In the genomic region with DNA sequence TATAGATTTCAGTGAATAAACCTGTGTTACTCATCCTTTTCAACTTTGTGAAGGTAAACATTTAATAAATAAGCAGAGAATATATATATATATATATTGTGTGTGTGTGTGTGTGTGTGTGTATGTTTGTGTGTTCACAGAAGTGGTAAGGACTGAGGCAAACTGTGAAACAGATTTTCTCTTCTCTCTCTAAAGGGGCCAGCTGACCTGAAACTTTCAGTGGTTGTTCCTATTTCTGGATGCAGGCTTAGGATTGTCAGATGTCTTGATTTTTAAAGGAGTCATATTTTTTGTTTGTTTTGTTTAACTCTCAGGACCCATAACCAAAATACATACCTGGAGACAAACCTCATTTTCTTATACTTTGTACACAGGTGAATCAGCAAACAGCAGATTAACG, we compare ENCODE assay signal across 21 cellular contexts.
DNase-seq lines count a peak whose midpoint lies in the region; ATAC-seq and TF ChIP-seq lines count a peak whose summit lies in the region.
"Had no signal": no experiment of that assay in that cellular context is flagged by ENCODE, and none has a peak within 500 bp of the region (broad histone marks: within the 10 kb centered on the region; RNA-seq: fewer than 3 reads in every experiment).

No MANE protein-coding gene starts in this region.

- no peak for TF ChIP-seq CTCF in endothelial cell (IDR thresholded peaks at IDR 0.05; ENCODE audit: unreplicated experiment)

- H3K4me3 Mint-ChIP-seq in endothelial cell (ENCODE audit: unreplicated experiment) = no peak overlapping the region
- H3K4me3 Mint-ChIP-seq: CD4-positive, CD25-positive, alpha-beta regulatory T cell had no signal

- ATAC-seq in GM19395 (IDR thresholded peaks at IDR 0.05; ENCODE audit: unreplicated experiment) (peak; percentile 66), GM21717 (IDR thresholded peaks at IDR 0.05; ENCODE audit: unreplicated experiment) (peak; percentile 52), HG03095 (IDR thresholded peaks at IDR 0.05; ENCODE audit: unreplicated experiment) (peak; percentile 59), left colon (no peak), GM19467 (IDR thresholded peaks at IDR 0.05; ENCODE audit: unreplicated experiment) (no peak)

- no peak overlapping the region for H3K27ac Mint-ChIP-seq in endothelial cell (ENCODE audit: unreplicated experiment)
- H3K27ac Mint-ChIP-seq: CD4-positive, CD25-positive, alpha-beta regulatory T cell had no signal

- no peaks in the 10 kb centered on the region for H3K9me3 Mint-ChIP-seq in endothelial cell (ENCODE audit: unreplicated experiment)

- DNase-seq in medulla oblongata (ENCODE audit: extremely low spot score) = peak; percentile 13
- no peak for DNase-seq in left colon
- no peak for DNase-seq in NCI-H187 treated with DMSO at 0.1 percent for 48 hours (lab: John Stamatoyannopoulos, UW)
- DNase-seq in endothelial cell (ENCODE audit: low spot score) = no peak
- DNase-seq: BE2C; Caco-2; CD4-positive, CD25-positive, alpha-beta regulatory T cell; DMS153; GM23248; NCI-H1436; NCI-H2029 treated with DMSO at 0.1 percent for 48 hours; NCI-H2171 treated with DMSO at 0.1 percent for 48 hours; NCI-H446; NK-92 treated with Interleukin-12 subunit alpha and Interleukin-12 subunit beta, amount 100 ng/mL, for 24 hours; Peyer's patch; SW 1271; T-helper 2 cell had no signal

- H3K36me3 Mint-ChIP-seq in endothelial cell (ENCODE audit: low read depth, unreplicated experiment) = no peaks in the 10 kb centered on the region
- H3K36me3 Mint-ChIP-seq: CD4-positive, CD25-positive, alpha-beta regulatory T cell had no signal

- no peaks in the 10 kb centered on the region for H3K4me1 Mint-ChIP-seq in endothelial cell (ENCODE audit: unreplicated experiment)
- H3K4me1 Mint-ChIP-seq: CD4-positive, CD25-positive, alpha-beta regulatory T cell had no signal

- intact Hi-C loops in left colon (cut with DNase I, micrococcal nuclease) = no loop called here

- no peaks in the 10 kb centered on the region for H3K27me3 Mint-ChIP-seq in endothelial cell (ENCODE audit: unreplicated experiment)
- H3K27me3 Mint-ChIP-seq: CD4-positive, CD25-positive, alpha-beta regulatory T cell had no signal

Comparison
In these comparisons a context has a peak if more than half of its experiments do, and no peak if none do; other contexts are left out.
1. ATAC-seq: peak in GM19395 (single experiment), GM21717 (single experiment) and HG03095 (single experiment); none in left colon (single experiment) and GM19467 (single experiment).